1 cellular context compared by ENCODE assay signal in genomic region chr14:69037790-69038448, GRCh38.
TF ChIP-seq lines count a peak whose summit lies in the region.

No MANE protein-coding gene starts in this region.

TF ChIP-seq in GM23338, 12 proteins besides CTCF, POLR2A, EP300 and RAD21 (continued from another document):
- TF ChIP-seq ZNF462 (CRISPR knock-in tag; IDR thresholded peaks at IDR 0.05) (peak; percentile 83; the same call in 1 of the 2 replicates), POLR2AphosphoS5 (IDR thresholded peaks at IDR 0.05; ENCODE audit: low read depth) (no peak), ZNF114 (CRISPR knock-in tag; IDR thresholded peaks at IDR 0.05) (no peak), REST (IDR thresholded peaks at IDR 0.05; ENCODE audit: unreplicated experiment) (no peak), EZH2 (IDR thresholded peaks at IDR 0.05; ENCODE audit: low read depth, unreplicated experiment) (no peak), EZH2phosphoT487 (IDR thresholded peaks at IDR 0.05; ENCODE audit: unreplicated experiment) (no peak), NANOG (IDR thresholded peaks at IDR 0.05; ENCODE audit: borderline replicate concordance) (no peak), ETS1 (IDR thresholded peaks at IDR 0.05) (no peak), JUNB (IDR thresholded peaks at IDR 0.05; ENCODE audit: unreplicated experiment) (no peak), CREB1 (CRISPR knock-in tag; IDR thresholded peaks at IDR 0.05; ENCODE audit: low read depth) (peak; percentile 47; the same call in 1 of the 2 replicates), STAT1 (IDR thresholded peaks at IDR 0.05; ENCODE audit: unreplicated experiment) (no peak)
TF ChIP-seq in GM23338: peak in this region for 2.
